ENCODE assay signal across 3 cellular contexts in genomic region chr3:66018047-66019033, GRCh38.
TF ChIP-seq lines count a peak whose summit lies in the region.

No MANE protein-coding gene starts in this region.

TF ChIP-seq in GM23338, 12 proteins besides CTCF, POLR2A, EP300 and RAD21 (continues in another document):
- TF ChIP-seq STAT1 (IDR thresholded peaks at IDR 0.05; ENCODE audit: unreplicated experiment) (no peak), ZNF114 (CRISPR knock-in tag; IDR thresholded peaks at IDR 0.05) (no peak), REST (IDR thresholded peaks at IDR 0.05; ENCODE audit: unreplicated experiment) (no peak), ZNF331 (CRISPR knock-in tag; IDR thresholded peaks at IDR 0.05; ENCODE audit: low read depth) (no peak)

TF ChIP-seq in WTC11, 78 proteins besides CTCF, POLR2A, EP300 and RAD21:
- TF ChIP-seq SOX15 (CRISPR knock-in tag; IDR thresholded peaks at IDR 0.05) (no peak), TEAD1 (CRISPR knock-in tag; IDR thresholded peaks at IDR 0.05) (no peak)
TF ChIP-seq in WTC11: peak in this region for 0.

TF ChIP-seq in neural cell, 6 proteins besides CTCF, POLR2A, EP300 and RAD21 (continued from another document):
- TF ChIP-seq SMC3 (conservative IDR thresholded peaks at IDR 0.05; ENCODE audit: poor library complexity) (no peak), REST (IDR thresholded peaks at IDR 0.05; ENCODE audit: borderline replicate concordance) (no peak), POLR2AphosphoS5 (IDR thresholded peaks at IDR 0.05) (no peak), EZH2 (IDR thresholded peaks at IDR 0.05; ENCODE audit: borderline replicate concordance, insufficient read depth, low read length, poor library complexity, severe bottlenecking) (no peak), TAF1 (IDR thresholded peaks at IDR 0.05; ENCODE audit: low read depth) (no peak)
